Comparison of ENCODE assay signal across 1 cellular context in the genomic region with DNA sequence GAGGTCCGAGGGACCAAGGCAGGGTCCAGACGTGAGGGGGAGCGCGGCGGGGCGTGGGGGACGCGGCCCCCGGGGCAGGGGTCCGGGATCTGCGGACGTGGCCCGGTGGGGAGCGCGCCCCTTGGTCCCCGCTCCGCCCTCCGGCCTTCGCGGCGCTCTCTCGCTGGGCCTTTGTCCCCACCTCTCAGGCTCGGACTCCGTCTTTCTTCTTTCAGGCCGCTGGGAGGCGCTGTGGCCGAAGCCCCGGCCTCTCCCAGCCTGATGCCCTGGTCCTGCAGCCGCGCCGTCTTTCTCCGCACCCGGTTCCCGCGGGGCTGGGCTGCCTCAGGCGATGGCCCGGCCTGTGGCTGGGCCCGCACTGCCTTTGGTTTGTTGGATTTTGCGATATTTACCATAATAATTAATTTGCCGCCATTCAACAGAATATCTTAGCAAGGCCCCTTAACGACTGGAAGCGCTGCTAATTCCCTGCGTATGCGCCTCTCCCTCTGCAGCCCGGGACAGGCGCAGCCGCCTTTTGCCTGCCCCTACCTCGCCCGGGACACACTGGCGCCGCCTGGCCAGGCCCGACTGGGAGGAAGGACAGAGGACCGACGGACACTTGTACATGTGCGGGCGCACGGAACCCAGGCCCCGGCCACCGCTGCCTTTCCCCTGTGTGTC.
TF ChIP-seq lines count a peak whose summit lies in the region.

No MANE protein-coding gene starts in this region.

TF ChIP-seq in HepG2, 621 proteins besides CTCF, POLR2A, EP300 and RAD21 (continued from another document and continues in another):
- TF ChIP-seq, protein P1, sequence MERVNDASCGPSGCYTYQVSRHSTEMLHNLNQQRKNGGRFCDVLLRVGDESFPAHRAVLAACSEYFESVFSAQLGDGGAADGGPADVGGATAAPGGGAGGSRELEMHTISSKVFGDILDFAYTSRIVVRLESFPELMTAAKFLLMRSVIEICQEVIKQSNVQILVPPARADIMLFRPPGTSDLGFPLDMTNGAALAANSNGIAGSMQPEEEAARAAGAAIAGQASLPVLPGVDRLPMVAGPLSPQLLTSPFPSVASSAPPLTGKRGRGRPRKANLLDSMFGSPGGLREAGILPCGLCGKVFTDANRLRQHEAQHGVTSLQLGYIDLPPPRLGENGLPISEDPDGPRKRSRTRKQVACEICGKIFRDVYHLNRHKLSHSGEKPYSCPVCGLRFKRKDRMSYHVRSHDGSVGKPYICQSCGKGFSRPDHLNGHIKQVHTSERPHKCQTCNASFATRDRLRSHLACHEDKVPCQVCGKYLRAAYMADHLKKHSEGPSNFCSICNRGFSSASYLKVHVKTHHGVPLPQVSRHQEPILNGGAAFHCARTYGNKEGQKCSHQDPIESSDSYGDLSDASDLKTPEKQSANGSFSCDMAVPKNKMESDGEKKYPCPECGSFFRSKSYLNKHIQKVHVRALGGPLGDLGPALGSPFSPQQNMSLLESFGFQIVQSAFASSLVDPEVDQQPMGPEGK (CRISPR knock-in tag; IDR thresholded peaks at IDR 0.05), result peak; percentile 54
- TF ChIP-seq SPEN (CRISPR knock-in tag; IDR thresholded peaks at IDR 0.05; ENCODE audit: low read depth) (peak; percentile 56; the same call in 1 of the 2 replicates), ZNF224 (CRISPR knock-in tag; IDR thresholded peaks at IDR 0.05) (no peak), EEA1 (CRISPR knock-in tag; IDR thresholded peaks at IDR 0.05; ENCODE audit: borderline replicate concordance) (no peak), STAG1 (CRISPR knock-in tag; IDR thresholded peaks at IDR 0.05) (peak; percentile 48), KLF9 (CRISPR knock-in tag; IDR thresholded peaks at IDR 0.05; ENCODE audit: low read depth) (no peak), ZNF124 (CRISPR knock-in tag; IDR thresholded peaks at IDR 0.05) (0 out of 2 replicates have a peak, but pooled peaks have one; percentile 40), GABPA (IDR thresholded peaks at IDR 0.05; ENCODE audit: low read depth, low read length) (no peak), GABPA (CRISPR knock-in tag; IDR thresholded peaks at IDR 0.05; ENCODE audit: low read depth) (no peak), RARA (CRISPR knock-in tag; IDR thresholded peaks at IDR 0.05) (no peak), YY1 (IDR thresholded peaks at IDR 0.05; ENCODE audit: insufficient read depth, insufficient replicate concordance, low read depth, low read length) (peak; percentile 12), NFYB (CRISPR knock-in tag; IDR thresholded peaks at IDR 0.05) (no peak), ZNF263 (CRISPR knock-in tag; IDR thresholded peaks at IDR 0.05) (peak; percentile 46; the same call in 1 of the 2 replicates), CREM (IDR thresholded peaks at IDR 0.05) (no peak), CREM (CRISPR knock-in tag; IDR thresholded peaks at IDR 0.05) (no peak), ZNF773 (CRISPR knock-in tag; IDR thresholded peaks at IDR 0.05; ENCODE audit: borderline replicate concordance) (peak; percentile 26; the same call in 1 of the 2 replicates), PHF21A (CRISPR knock-in tag; IDR thresholded peaks at IDR 0.05) (no peak), ZMYM4 (CRISPR knock-in tag; IDR thresholded peaks at IDR 0.05) (peak; percentile 65), CCAR2 (optimal IDR thresholded peaks at IDR 0.05; ENCODE audit: low read depth, low read length) (no peak), SMAD3 (CRISPR knock-in tag; IDR thresholded peaks at IDR 0.05) (0 out of 2 replicates have a peak, but pooled peaks have one; percentile 28), ZNF879 (CRISPR knock-in tag; IDR thresholded peaks at IDR 0.05) (no peak), ZNF75D (CRISPR knock-in tag; IDR thresholded peaks at IDR 0.05; ENCODE audit: borderline replicate concordance) (no peak), POLR2G (IDR thresholded peaks at IDR 0.05; ENCODE audit: low read depth, low read length) (no peak), REXO4 (CRISPR knock-in tag; IDR thresholded peaks at IDR 0.05; ENCODE audit: borderline replicate concordance) (no peak), ZNF776 (CRISPR knock-in tag; IDR thresholded peaks at IDR 0.05) (peak; percentile 21; the same call in 1 of the 2 replicates), MEF2D (CRISPR knock-in tag; IDR thresholded peaks at IDR 0.05) (no peak), HDAC1 (CRISPR knock-in tag; IDR thresholded peaks at IDR 0.05) (peak; percentile 16; the same call in 1 of the 2 replicates), ZNF121 (CRISPR knock-in tag; IDR thresholded peaks at IDR 0.05) (peak; percentile 92), CHD2 (IDR thresholded peaks at IDR 0.05; ENCODE audit: low read depth, low read length) (no peak), NKX3-1 (CRISPR knock-in tag; IDR thresholded peaks at IDR 0.05) (no peak), ZSCAN21 (CRISPR knock-in tag; IDR thresholded peaks at IDR 0.05; ENCODE audit: borderline replicate concordance) (no peak), SIN3A (IDR thresholded peaks at IDR 0.05; ENCODE audit: borderline replicate concordance, low read depth, low read length) (no peak), HNRNPL (IDR thresholded peaks at IDR 0.05; ENCODE audit: low read depth, low read length) (no peak), ZNF468 (CRISPR knock-in tag; IDR thresholded peaks at IDR 0.05) (no peak), ZNF317 (CRISPR knock-in tag; IDR thresholded peaks at IDR 0.05) (no peak), ZNF550 (CRISPR knock-in tag; IDR thresholded peaks at IDR 0.05; ENCODE audit: borderline replicate concordance) (0 out of 2 replicates have a peak, but pooled peaks have one; percentile 26), XRCC5 (optimal IDR thresholded peaks at IDR 0.05; ENCODE audit: low read length) (peak; percentile 81), AGO1 (IDR thresholded peaks at IDR 0.05; ENCODE audit: low read depth, low read length, poor library complexity, severe bottlenecking) (peak; percentile 24), STAT5B (CRISPR knock-in tag; IDR thresholded peaks at IDR 0.05) (no peak), GATAD1 (CRISPR knock-in tag; IDR thresholded peaks at IDR 0.05) (no peak)
- TF ChIP-seq, protein P2, sequence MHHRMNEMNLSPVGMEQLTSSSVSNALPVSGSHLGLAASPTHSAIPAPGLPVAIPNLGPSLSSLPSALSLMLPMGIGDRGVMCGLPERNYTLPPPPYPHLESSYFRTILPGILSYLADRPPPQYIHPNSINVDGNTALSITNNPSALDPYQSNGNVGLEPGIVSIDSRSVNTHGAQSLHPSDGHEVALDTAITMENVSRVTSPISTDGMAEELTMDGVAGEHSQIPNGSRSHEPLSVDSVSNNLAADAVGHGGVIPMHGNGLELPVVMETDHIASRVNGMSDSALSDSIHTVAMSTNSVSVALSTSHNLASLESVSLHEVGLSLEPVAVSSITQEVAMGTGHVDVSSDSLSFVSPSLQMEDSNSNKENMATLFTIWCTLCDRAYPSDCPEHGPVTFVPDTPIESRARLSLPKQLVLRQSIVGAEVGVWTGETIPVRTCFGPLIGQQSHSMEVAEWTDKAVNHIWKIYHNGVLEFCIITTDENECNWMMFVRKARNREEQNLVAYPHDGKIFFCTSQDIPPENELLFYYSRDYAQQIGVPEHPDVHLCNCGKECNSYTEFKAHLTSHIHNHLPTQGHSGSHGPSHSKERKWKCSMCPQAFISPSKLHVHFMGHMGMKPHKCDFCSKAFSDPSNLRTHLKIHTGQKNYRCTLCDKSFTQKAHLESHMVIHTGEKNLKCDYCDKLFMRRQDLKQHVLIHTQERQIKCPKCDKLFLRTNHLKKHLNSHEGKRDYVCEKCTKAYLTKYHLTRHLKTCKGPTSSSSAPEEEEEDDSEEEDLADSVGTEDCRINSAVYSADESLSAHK (CRISPR knock-in tag; IDR thresholded peaks at IDR 0.05; ENCODE audit: borderline replicate concordance), result no peak
- TF ChIP-seq, protein P3, sequence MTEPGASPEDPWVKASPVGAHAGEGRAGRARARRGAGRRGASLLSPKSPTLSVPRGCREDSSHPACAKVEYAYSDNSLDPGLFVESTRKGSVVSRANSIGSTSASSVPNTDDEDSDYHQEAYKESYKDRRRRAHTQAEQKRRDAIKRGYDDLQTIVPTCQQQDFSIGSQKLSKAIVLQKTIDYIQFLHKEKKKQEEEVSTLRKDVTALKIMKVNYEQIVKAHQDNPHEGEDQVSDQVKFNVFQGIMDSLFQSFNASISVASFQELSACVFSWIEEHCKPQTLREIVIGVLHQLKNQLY (CRISPR knock-in tag; IDR thresholded peaks at IDR 0.05), result no peak
- TF ChIP-seq, protein P4, sequence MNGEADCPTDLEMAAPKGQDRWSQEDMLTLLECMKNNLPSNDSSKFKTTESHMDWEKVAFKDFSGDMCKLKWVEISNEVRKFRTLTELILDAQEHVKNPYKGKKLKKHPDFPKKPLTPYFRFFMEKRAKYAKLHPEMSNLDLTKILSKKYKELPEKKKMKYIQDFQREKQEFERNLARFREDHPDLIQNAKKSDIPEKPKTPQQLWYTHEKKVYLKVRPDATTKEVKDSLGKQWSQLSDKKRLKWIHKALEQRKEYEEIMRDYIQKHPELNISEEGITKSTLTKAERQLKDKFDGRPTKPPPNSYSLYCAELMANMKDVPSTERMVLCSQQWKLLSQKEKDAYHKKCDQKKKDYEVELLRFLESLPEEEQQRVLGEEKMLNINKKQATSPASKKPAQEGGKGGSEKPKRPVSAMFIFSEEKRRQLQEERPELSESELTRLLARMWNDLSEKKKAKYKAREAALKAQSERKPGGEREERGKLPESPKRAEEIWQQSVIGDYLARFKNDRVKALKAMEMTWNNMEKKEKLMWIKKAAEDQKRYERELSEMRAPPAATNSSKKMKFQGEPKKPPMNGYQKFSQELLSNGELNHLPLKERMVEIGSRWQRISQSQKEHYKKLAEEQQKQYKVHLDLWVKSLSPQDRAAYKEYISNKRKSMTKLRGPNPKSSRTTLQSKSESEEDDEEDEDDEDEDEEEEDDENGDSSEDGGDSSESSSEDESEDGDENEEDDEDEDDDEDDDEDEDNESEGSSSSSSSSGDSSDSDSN (CRISPR knock-in tag; IDR thresholded peaks at IDR 0.05), result peak; percentile 80
- TF ChIP-seq, protein P5, sequence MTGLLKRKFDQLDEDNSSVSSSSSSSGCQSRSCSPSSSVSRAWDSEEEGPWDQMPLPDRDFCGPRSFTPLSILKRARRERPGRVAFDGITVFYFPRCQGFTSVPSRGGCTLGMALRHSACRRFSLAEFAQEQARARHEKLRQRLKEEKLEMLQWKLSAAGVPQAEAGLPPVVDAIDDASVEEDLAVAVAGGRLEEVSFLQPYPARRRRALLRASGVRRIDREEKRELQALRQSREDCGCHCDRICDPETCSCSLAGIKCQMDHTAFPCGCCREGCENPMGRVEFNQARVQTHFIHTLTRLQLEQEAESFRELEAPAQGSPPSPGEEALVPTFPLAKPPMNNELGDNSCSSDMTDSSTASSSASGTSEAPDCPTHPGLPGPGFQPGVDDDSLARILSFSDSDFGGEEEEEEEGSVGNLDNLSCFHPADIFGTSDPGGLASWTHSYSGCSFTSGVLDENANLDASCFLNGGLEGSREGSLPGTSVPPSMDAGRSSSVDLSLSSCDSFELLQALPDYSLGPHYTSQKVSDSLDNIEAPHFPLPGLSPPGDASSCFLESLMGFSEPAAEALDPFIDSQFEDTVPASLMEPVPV (CRISPR knock-in tag; IDR thresholded peaks at IDR 0.05), result peak; percentile 55; the same call in 1 of the 2 replicates
- TF ChIP-seq, protein P6, sequence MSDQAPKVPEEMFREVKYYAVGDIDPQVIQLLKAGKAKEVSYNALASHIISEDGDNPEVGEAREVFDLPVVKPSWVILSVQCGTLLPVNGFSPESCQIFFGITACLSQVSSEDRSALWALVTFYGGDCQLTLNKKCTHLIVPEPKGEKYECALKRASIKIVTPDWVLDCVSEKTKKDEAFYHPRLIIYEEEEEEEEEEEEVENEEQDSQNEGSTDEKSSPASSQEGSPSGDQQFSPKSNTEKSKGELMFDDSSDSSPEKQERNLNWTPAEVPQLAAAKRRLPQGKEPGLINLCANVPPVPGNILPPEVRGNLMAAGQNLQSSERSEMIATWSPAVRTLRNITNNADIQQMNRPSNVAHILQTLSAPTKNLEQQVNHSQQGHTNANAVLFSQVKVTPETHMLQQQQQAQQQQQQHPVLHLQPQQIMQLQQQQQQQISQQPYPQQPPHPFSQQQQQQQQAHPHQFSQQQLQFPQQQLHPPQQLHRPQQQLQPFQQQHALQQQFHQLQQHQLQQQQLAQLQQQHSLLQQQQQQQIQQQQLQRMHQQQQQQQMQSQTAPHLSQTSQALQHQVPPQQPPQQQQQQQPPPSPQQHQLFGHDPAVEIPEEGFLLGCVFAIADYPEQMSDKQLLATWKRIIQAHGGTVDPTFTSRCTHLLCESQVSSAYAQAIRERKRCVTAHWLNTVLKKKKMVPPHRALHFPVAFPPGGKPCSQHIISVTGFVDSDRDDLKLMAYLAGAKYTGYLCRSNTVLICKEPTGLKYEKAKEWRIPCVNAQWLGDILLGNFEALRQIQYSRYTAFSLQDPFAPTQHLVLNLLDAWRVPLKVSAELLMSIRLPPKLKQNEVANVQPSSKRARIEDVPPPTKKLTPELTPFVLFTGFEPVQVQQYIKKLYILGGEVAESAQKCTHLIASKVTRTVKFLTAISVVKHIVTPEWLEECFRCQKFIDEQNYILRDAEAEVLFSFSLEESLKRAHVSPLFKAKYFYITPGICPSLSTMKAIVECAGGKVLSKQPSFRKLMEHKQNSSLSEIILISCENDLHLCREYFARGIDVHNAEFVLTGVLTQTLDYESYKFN (CRISPR knock-in tag; conservative IDR thresholded peaks at IDR 0.05), result peak; percentile 27; the same call in 1 of the 2 replicates
- TF ChIP-seq, protein P7, sequence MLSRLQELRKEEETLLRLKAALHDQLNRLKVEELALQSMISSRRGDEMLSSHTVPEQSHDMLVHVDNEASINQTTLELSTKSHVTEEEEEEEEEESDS (CRISPR knock-in tag; IDR thresholded peaks at IDR 0.05; ENCODE audit: borderline replicate concordance), result no peak
- TF ChIP-seq, protein P8, sequence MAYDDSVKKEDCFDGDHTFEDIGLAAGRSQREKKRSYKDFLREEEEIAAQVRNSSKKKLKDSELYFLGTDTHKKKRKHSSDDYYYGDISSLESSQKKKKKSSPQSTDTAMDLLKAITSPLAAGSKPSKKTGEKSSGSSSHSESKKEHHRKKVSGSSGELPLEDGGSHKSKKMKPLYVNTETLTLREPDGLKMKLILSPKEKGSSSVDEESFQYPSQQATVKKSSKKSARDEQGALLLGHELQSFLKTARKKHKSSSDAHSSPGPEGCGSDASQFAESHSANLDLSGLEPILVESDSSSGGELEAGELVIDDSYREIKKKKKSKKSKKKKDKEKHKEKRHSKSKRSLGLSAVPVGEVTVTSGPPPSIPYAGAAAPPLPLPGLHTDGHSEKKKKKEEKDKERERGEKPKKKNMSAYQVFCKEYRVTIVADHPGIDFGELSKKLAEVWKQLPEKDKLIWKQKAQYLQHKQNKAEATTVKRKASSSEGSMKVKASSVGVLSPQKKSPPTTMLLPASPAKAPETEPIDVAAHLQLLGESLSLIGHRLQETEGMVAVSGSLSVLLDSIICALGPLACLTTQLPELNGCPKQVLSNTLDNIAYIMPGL (CRISPR knock-in tag; IDR thresholded peaks at IDR 0.05; ENCODE audit: borderline replicate concordance in 1 of 2, low read depth in 1 of 2), result peak; percentile 90 to 93
